Comparison of ENCODE assay signal across 18 cellular contexts in genomic region chrX:63424063-63424462, GRCh38.
DNase-seq lines count a peak whose midpoint lies in the region; ATAC-seq and TF ChIP-seq lines count a peak whose summit lies in the region.
"Had no signal": no experiment of that assay in that cellular context is flagged by ENCODE, and none has a peak within 500 bp of the region (broad histone marks: within the 10 kb centered on the region; RNA-seq: fewer than 3 reads in every experiment).

No MANE protein-coding gene starts in this region.

- DNase-seq in MCF 10A (ENCODE audit: unreplicated experiment), result peak; percentile 53
- DNase-seq in breast epithelium (ENCODE audit: low spot score in 2 of 2), result no peak
- DNase-seq in RWPE1 (ENCODE audit: low spot score), result peak; percentile 58
- no peak for DNase-seq in esophagus squamous epithelium (lab: John Stamatoyannopoulos, UW)
- DNase-seq in renal cortical epithelial cell (ENCODE audit: low read depth), result peak; percentile 31
- no peak for DNase-seq in omental fat pad (ENCODE audit: low spot score)
- DNase-seq: 8988T; CD4-positive, alpha-beta memory T cell; DND-41; GDM1; Karpas-422; NCI-H187 treated with DMSO at 0.1 percent for 48 hours; NCI-H446; NCI-H69; NK-92 treated with Interleukin-12 subunit alpha and Interleukin-12 subunit beta, amount 100 ng/mL, for 24 hours had no signal

- peaks cover 10% of the 10 kb centered on the region for H3K4me1 Mint-ChIP-seq in MCF 10A (ENCODE audit: insufficient read depth, unreplicated experiment)
- H3K4me1 Mint-ChIP-seq: CD4-positive, alpha-beta memory T cell had no signal

- no peak for TF ChIP-seq POLR2A in breast epithelium (IDR thresholded peaks at IDR 0.05)
- TF ChIP-seq POLR2A in esophagus squamous epithelium (IDR thresholded peaks at IDR 0.05), result no peak

- TF ChIP-seq CTCF in MCF 10A (IDR thresholded peaks at IDR 0.05; ENCODE audit: unreplicated experiment), result no peak
- no peak for TF ChIP-seq CTCF in breast epithelium (IDR thresholded peaks at IDR 0.05)
- no peak for TF ChIP-seq CTCF in RWPE1 (conservative IDR thresholded peaks at IDR 0.05; ENCODE audit: low read depth)
- no peak for TF ChIP-seq CTCF in esophagus squamous epithelium (IDR thresholded peaks at IDR 0.05)
- no peak for TF ChIP-seq CTCF in omental fat pad (IDR thresholded peaks at IDR 0.05)

- CTCF ChIA-PET in MCF 10A (lab: Yijun Ruan, JAX), result interaction anchor here (0.9 kb wide), 1 partner anchor 76 kb away, joined by 3 read pairs; no protein-coding TSS in a partner anchor
- CTCF ChIA-PET in RWPE1 (lab: Yijun Ruan, JAX), result interaction anchor here (0.6 kb wide), 1 partner anchor 303 kb away, joined by 3 read pairs; no protein-coding TSS in a partner anchor

- no TSS peak for BruUV-seq in MCF 10A (replicated peaks; lab: Mats Ljungman, UMichigan)

- H3K4me3 Mint-ChIP-seq in MCF 10A (ENCODE audit: unreplicated experiment), result no peak overlapping the region

- H3K27me3 Mint-ChIP-seq in MCF 10A (ENCODE audit: insufficient read depth, unreplicated experiment), result no peaks in the 10 kb centered on the region
- H3K27me3 Mint-ChIP-seq: CD4-positive, alpha-beta memory T cell had no signal

- no peak overlapping the region for H3K27ac Mint-ChIP-seq in MCF 10A (ENCODE audit: low read depth, unreplicated experiment)

- POLR2A ChIA-PET in MCF 10A (lab: Yijun Ruan, JAX), result interaction anchor here (0.8 kb wide), 3 partner anchors 27 to 137 kb away, joined by 3 read pairs; partner anchors contain the start of gene SPIN4
- POLR2A ChIA-PET in RWPE1 (lab: Yijun Ruan, JAX; ENCODE audit: low non-redundant PET), result no interaction called here

- peaks cover 0 to 19% of the 10 kb centered on the region in 2 donors for H3K27me3 ChIP-seq in breast epithelium
- no peaks in the 10 kb centered on the region for H3K27me3 ChIP-seq in esophagus squamous epithelium

- no peaks in the 10 kb centered on the region for H3K4me1 ChIP-seq in breast epithelium
- H3K4me1 ChIP-seq in esophagus squamous epithelium, result peaks cover 0 to 14% (median 0%) of the 10 kb centered on the region in 3 donors

- H3K36me3 ChIP-seq in breast epithelium (no peaks in the 10 kb centered on the region), esophagus squamous epithelium (no peaks in the 10 kb centered on the region)

- no peak for ATAC-seq in omental fat pad (ENCODE audit: low FRiP score)
- ATAC-seq in HG02588 (IDR thresholded peaks at IDR 0.05; ENCODE audit: unreplicated experiment), result no peak
- ATAC-seq in HG02798 (IDR thresholded peaks at IDR 0.05; ENCODE audit: poor library complexity, unreplicated experiment), result no peak

- H3K9me3 Mint-ChIP-seq in MCF 10A (ENCODE audit: unreplicated experiment), result peaks cover under 1% of the 10 kb centered on the region

- H3K36me3 Mint-ChIP-seq in MCF 10A (ENCODE audit: insufficient read depth, unreplicated experiment), result peaks cover 10% of the 10 kb centered on the region

- intact Hi-C loops in MCF 10A (cut with micrococcal nuclease), result no loop called here
- intact Hi-C loops in breast epithelium (cut with DNase I; ENCODE audit: low total_unique reads), result no loop called here
- intact Hi-C loops in esophagus squamous epithelium (cut with DNase I), result no loop called here

- H3K9me3 ChIP-seq in breast epithelium (peaks cover 0 to 2% of the 10 kb centered on the region in 2 donors), esophagus squamous epithelium (no peaks in the 10 kb centered on the region)

- H3K4me3 ChIP-seq in breast epithelium, result no peak overlapping the region
- H3K4me3 ChIP-seq in esophagus squamous epithelium, result no peak overlapping the region
- H3K4me3 ChIP-seq: SK-N-MC had no signal

- H3K27ac ChIP-seq in breast epithelium (no peak overlapping the region), RWPE1 (no peak overlapping the region), esophagus squamous epithelium (peak overlapping the region in 3 of 4 donors; percentile 51 to 66 (median 54))
- H3K27ac ChIP-seq: SK-N-MC had no signal

Comparison
In these comparisons a context has a peak if more than half of its experiments do, and no peak if none do; other contexts are left out.
1. DNase-seq: peak in MCF 10A (single experiment), RWPE1 (single experiment) and renal cortical epithelial cell (single experiment); none in breast epithelium (0 of 2), esophagus squamous epithelium (single experiment) and omental fat pad (single experiment).
2. H3K27ac ChIP-seq: peak in esophagus squamous epithelium (3 of 4); none in breast epithelium (0 of 2) and RWPE1 (single experiment).